23 cellular contexts compared by ENCODE assay signal in genomic region chr7:65953890-65954289, GRCh38.
"Had no signal": no experiment of that assay in that cellular context is flagged by ENCODE, and none has a peak within 500 bp of the region (broad histone marks: within the 10 kb centered on the region; RNA-seq: fewer than 3 reads in every experiment).

No MANE protein-coding gene starts in this region.

- H3K4me1 ChIP-seq: foreskin keratinocyte, left lung, lower lobe of right lung, neural progenitor cell, parathyroid adenoma, prostate gland, upper lobe of right lung had no signal

- H2AFZ ChIP-seq: hepatocyte, neural progenitor cell, parathyroid adenoma had no signal

- H3K4me2 ChIP-seq: hepatocyte, neural progenitor cell had no signal

- H3K9me3 ChIP-seq: left lung, lower lobe of right lung, prostate gland, sigmoid colon, tibial artery, upper lobe of right lung had no signal

- H3K4me3 ChIP-seq: hepatocyte, left lung, lower lobe of right lung, neural progenitor cell, prostate gland, sigmoid colon, skin epidermis, tibial artery, upper lobe of right lung had no signal

- ATAC-seq: foreskin keratinocyte; left lung; lower lobe of right lung; natural killer cell treated with Interleukin-12 subunit alpha and Interleukin-12 subunit beta and Interleukin-15 and Interleukin-18, amount 100 ng/mL, for 72 hours; stimulated activated naive CD8-positive, alpha-beta T cell treated with anti-CD3 and anti-CD28 coated beads, Interleukin-15, Interleukin-2, amounts not matched to agents 100 U/mL and 50 U/mL, for 24 hours; upper lobe of right lung had no signal

- H3K36me3 ChIP-seq: neural progenitor cell, prostate gland had no signal

- H3K27ac ChIP-seq: foreskin keratinocyte, hepatocyte, left lung, lower lobe of right lung, neural progenitor cell, parathyroid adenoma, prostate gland, sigmoid colon, skin epidermis, tibial artery, upper lobe of right lung had no signal

- H3K79me2 ChIP-seq: hepatocyte, parathyroid adenoma had no signal

- H3K27me3 ChIP-seq: foreskin keratinocyte, hepatocyte, left lung, neural progenitor cell, sigmoid colon, tibial artery, upper lobe of right lung had no signal

- DNase-seq: dermis blood vessel endothelial cell; effector CD4-positive, alpha-beta T cell; endodermal cell; foreskin keratinocyte; kidney glomerular epithelial cell; lower lobe of right lung; occipital lobe; retina; sigmoid colon; stimulated activated CD4-positive, alpha-beta T cell treated with anti-CD3 and anti-CD28 coated beads, Interleukin-2, amount 100 ng/mL, for 48 hours; stimulated activated naive CD8-positive, alpha-beta T cell treated with anti-CD3 and anti-CD28 coated beads, Interleukin-15, Interleukin-2, amounts not matched to agents 100 U/mL and 50 U/mL, for 24 hours; tibial artery; upper lobe of right lung had no signal

- H3K9ac ChIP-seq: neural progenitor cell, parathyroid adenoma had no signal

- FAIRE-seq: bronchial epithelial cell, colon, endothelial cell of umbilical vein had no signal
